Comparison of ENCODE assay signal across 11 cellular contexts in genomic region chr16:89664238-89664637, GRCh38. TPM values are rescaled to one million over a fixed set of nuclear protein-coding genes. Genes with fewer than 3 reads are reported as not detected.
DNase-seq lines count a peak whose midpoint lies in the region; ATAC-seq and TF ChIP-seq lines count a peak whose summit lies in the region.
"Not testable (repeated sequence)": the region's sequence is repeated elsewhere in the genome, so short reads cannot be mapped to it uniquely, and the experiment has no call there.
"Had no signal": no experiment of that assay in that cellular context is flagged by ENCODE, and none has a peak within 500 bp of the region (broad histone marks: within the 10 kb centered on the region; RNA-seq: fewer than 3 reads in every experiment).

No MANE protein-coding gene starts in this region.

- not testable (repeated sequence) for H3K4me1 Mint-ChIP-seq in chondrocyte (ENCODE audit: low read depth); nephron progenitor cell

- H3K36me3 Mint-ChIP-seq in chondrocyte (ENCODE audit: low read depth): peaks cover 16% of the 10 kb centered on the region
- peaks cover 97% of the 10 kb centered on the region for H3K36me3 Mint-ChIP-seq in nephron progenitor cell (ENCODE audit: low read depth)

- peaks cover 11 to 54% of the 10 kb centered on the region in 2 experiments; a peak in 2 of 3 replicates for H3K36me3 ChIP-seq in HEK293 (ENCODE audit: control insufficient read depth in 2 of 2, insufficient read depth in 1 of 2, low read length in 2 of 2)

- ATAC-seq in esophagus mucosa (peak; percentile 15), left colon (peak; percentile 20)

- H3K27ac Mint-ChIP-seq in chondrocyte (ENCODE audit: unreplicated experiment): not testable (repeated sequence)
- peak overlapping the region; percentile 53 for H3K27ac Mint-ChIP-seq in nephron progenitor cell

- intact Hi-C loops in cardiac septum (cut with DNase I); left colon (cut with DNase I, micrococcal nuclease): not testable (repeated sequence)

- H3K4me3 ChIP-seq in HEK293 (ENCODE audit: low read depth, low read length): not testable (repeated sequence)

- 0 out of 2 replicates have a peak overlapping the region, but pooled peaks have one; percentile 5 for H3K27ac ChIP-seq in 22Rv1
- H3K27ac ChIP-seq in HEK293 (ENCODE audit: extremely low read depth, low read depth, low read length): not testable (repeated sequence)

- CTCF ChIA-PET in HEK293 (lab: Yijun Ruan, JAX): not testable (repeated sequence)

- DNase-seq in chondrocyte (ENCODE audit: low spot score) (peak; percentile 15), cardiac septum (ENCODE audit: low spot score) (peak; percentile 33)
- not testable (repeated sequence) for DNase-seq in left colon, nephron progenitor cell

- H3K4me3 Mint-ChIP-seq in chondrocyte (ENCODE audit: unreplicated experiment); nephron progenitor cell: not testable (repeated sequence)

- not testable (repeated sequence) for H3K27me3 Mint-ChIP-seq in chondrocyte (ENCODE audit: low read depth); nephron progenitor cell (ENCODE audit: low read depth, poor library complexity)

- POLR2A ChIA-PET in HEK293 (lab: Yijun Ruan, JAX): not testable (repeated sequence)

- H3K9me3 ChIP-seq in HEK293 (ENCODE audit: control insufficient read depth, insufficient read depth, low read depth, low read length): not testable (repeated sequence)

- not testable (repeated sequence) for H3K4me1 ChIP-seq in HEK293 (ENCODE audit: control insufficient read depth, insufficient read depth, low read length)

- not testable (repeated sequence) for H3K9me3 Mint-ChIP-seq in chondrocyte (ENCODE audit: low read depth)
- H3K9me3 Mint-ChIP-seq in nephron progenitor cell: peaks cover 74% of the 10 kb centered on the region

- TF ChIP-seq CTCF in 22Rv1 (IDR thresholded peaks at IDR 0.05); HEK293 (tag by site-specific recombination; IDR thresholded peaks at IDR 0.05); chondrocyte (IDR thresholded peaks at IDR 0.05); nephron progenitor cell (IDR thresholded peaks at IDR 0.05): not testable (repeated sequence)

TF ChIP-seq in HEK293, 187 proteins besides CTCF, POLR2A, EP300 and RAD21:
- peak; percentile 48 for TF ChIP-seq ZFHX2 (tag by site-specific recombination; conservative IDR thresholded peaks at IDR 0.05)
- peak; percentile 71 for TF ChIP-seq EGR2 (tag by site-specific recombination; IDR thresholded peaks at IDR 0.05; ENCODE audit: low read depth)
TF ChIP-seq in HEK293: peak in this region for 2; not testable (repeated sequence) for 185.

RNA-seq across cellular contexts. Expression of gene SPATA33, which starts 6.6 kb away (rescaled TPM):
- total RNA-seq in chondrocyte (8.8 to 12.6 TPM (median 10.3 TPM) in 3 replicates), esophagus mucosa (3.9 TPM), cardiac septum (4.3 TPM), left colon (1 to 10 TPM; 7.1 to 9.1 TPM)

RNA-seq across cellular contexts. Expression of gene CHMP1A, which starts 6.7 kb away (rescaled TPM):
- total RNA-seq in chondrocyte: 65.3 to 76.8 TPM (median 69.9 TPM) in 3 replicates
- total RNA-seq in esophagus mucosa: 69.5 TPM
- 46.0 TPM for total RNA-seq in cardiac septum
- 100 to 1,000 TPM; 154 to 157 TPM for total RNA-seq in left colon

RNA-seq across cellular contexts. Expression of gene CDK10, which starts 22.3 kb away (rescaled TPM):
- 43.7 to 63.0 TPM (median 45.8 TPM) in 3 replicates for total RNA-seq in chondrocyte
- 37.3 TPM for total RNA-seq in esophagus mucosa
- 32.9 TPM for total RNA-seq in cardiac septum
- 10 to 100 TPM; 86.1 to 92.7 TPM for total RNA-seq in left colon

RNA-seq across cellular contexts. Expression of gene SPATA2L, which starts 37.3 kb away (rescaled TPM):
- 7.0 to 10.3 TPM (median 9.3 TPM) in 3 replicates for total RNA-seq in chondrocyte
- 6.0 TPM for total RNA-seq in esophagus mucosa
- total RNA-seq in cardiac septum: 4.4 TPM
- 10 to 100 TPM; 16.3 to 27.9 TPM for total RNA-seq in left colon

RNA-seq across cellular contexts. Expression of gene DPEP1, which starts 50.8 kb away (rescaled TPM):
- not detected in 3 replicates for total RNA-seq in chondrocyte
- not detected for total RNA-seq in esophagus mucosa
- not detected for total RNA-seq in cardiac septum
- total RNA-seq in left colon: 1 to 10 TPM in 1 of 2 donors, under 1 TPM in 1; 0.73 to 4.4 TPM
- total RNA-seq: B cell; Calu3; CD4-positive, alpha-beta T cell; CD8-positive, alpha-beta T cell had no signal
